14 cellular contexts compared by ENCODE assay signal in the genomic region with DNA sequence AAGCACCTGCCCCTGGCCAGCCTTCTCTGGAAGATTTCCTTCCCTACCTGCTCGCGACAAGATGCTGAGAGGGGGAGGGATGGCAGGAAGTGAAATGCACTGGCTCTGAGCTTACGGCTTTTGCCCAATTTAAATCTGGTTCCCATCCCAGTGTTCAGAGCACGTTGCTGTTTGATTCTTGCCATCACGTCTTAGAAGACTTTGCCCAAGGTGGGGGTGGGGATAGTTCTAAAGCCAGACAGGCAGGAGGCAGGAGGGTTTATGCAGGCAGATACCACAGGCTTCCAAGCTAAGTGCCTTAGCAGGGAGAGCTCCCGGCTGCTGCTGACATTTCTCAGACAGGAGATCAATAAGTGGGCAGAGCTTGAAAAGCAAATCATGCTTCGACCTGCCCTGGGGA.
DNase-seq lines count a peak whose midpoint lies in the region; ATAC-seq and TF ChIP-seq lines count a peak whose summit lies in the region.
"Had no signal": no experiment of that assay in that cellular context is flagged by ENCODE, and none has a peak within 500 bp of the region (broad histone marks: within the 10 kb centered on the region; RNA-seq: fewer than 3 reads in every experiment).

No MANE protein-coding gene starts in this region.

- 19% methylated on average over 7 of the region's 7 CpGs for WGBS in HUES64
- WGBS in mesendoderm (ENCODE audit: extremely low coverage, insufficient coverage, low lambda C conversion rate): no CpG with 5 or more reads among the region's 7 CpGs

- H2AK5ac ChIP-seq in mesendoderm (ENCODE audit: low read length): no peak overlapping the region

- H4K5ac ChIP-seq in mesendoderm (ENCODE audit: low read length): no peak overlapping the region

- no peak overlapping the region for H4K8ac ChIP-seq in mesendoderm (ENCODE audit: low read depth, low read length)

- H3K79me2 ChIP-seq in DND-41 (ENCODE audit: insufficient read depth, low read length) (no peaks in the 10 kb centered on the region), mesendoderm (ENCODE audit: control insufficient read depth, insufficient read depth, low read length) (no peaks in the 10 kb centered on the region)

- ATAC-seq in DND-41 (ENCODE audit: insufficient read depth, low read depth): peak; percentile 8; the same call in 1 of the 3 replicates
- ATAC-seq: activated CD4-positive, CD25-positive, alpha-beta regulatory T cell treated with anti-CD3 and anti-CD28 coated beads, Interleukin-2, amount 50 U/mL, for 24 hours; esophagus mucosa; sciatic nerve had no signal

- H3K9me3 ChIP-seq in DND-41 (ENCODE audit: insufficient read depth, low read length, severe bottlenecking) (no peaks in the 10 kb centered on the region), HUES64 (ENCODE audit: insufficient read depth, low read depth, low read length) (no peaks in the 10 kb centered on the region)

- peak overlapping the region in 1 of 2 experiments; percentile 42; a peak in 2 of 4 replicates for H3K4me3 ChIP-seq in DND-41 (ENCODE audit: low read depth in 1 of 2, low read length in 2 of 2)
- peak overlapping the region; percentile 19; the same call in 1 of the 2 replicates for H3K4me3 ChIP-seq in HUES64 (ENCODE audit: low read length)
- H3K4me3 ChIP-seq in mesendoderm (ENCODE audit: low read length): no peak overlapping the region

- H4K20me1 ChIP-seq in DND-41 (ENCODE audit: insufficient read depth, low read length): no peaks in the 10 kb centered on the region

- H3K9ac ChIP-seq in DND-41 (ENCODE audit: low read depth, low read length): peak overlapping the region; percentile 42
- no peak overlapping the region for H3K9ac ChIP-seq in HUES64 (ENCODE audit: low read depth, low read length)
- H3K9ac ChIP-seq in mesendoderm (ENCODE audit: low read length): no peak overlapping the region

- in situ Hi-C loops in KBM-7 (cut with MboI; ENCODE audit: low pct_unique_long_range_greater_than_20kb, low sequenced_read_pairs): no loop called here

- H3K4ac ChIP-seq in mesendoderm (ENCODE audit: low read depth, low read length): no peak overlapping the region

- no peak overlapping the region for H2BK120ac ChIP-seq in mesendoderm (ENCODE audit: low read depth, low read length)

- H3K56ac ChIP-seq in mesendoderm (ENCODE audit: low read length): peak overlapping the region; percentile 60

- H3K4me2 ChIP-seq in DND-41 (ENCODE audit: insufficient read depth, low read length) (peak overlapping the region; percentile 67), mesendoderm (ENCODE audit: low read length) (no peak overlapping the region)

- H3K27ac ChIP-seq in DND-41 (ENCODE audit: low read length) (peak overlapping the region; percentile 91), HUES64 (ENCODE audit: low read depth, low read length) (no peak overlapping the region), mesendoderm (ENCODE audit: low read depth, low read length) (no peak overlapping the region)

- H3K23ac ChIP-seq in mesendoderm (ENCODE audit: low read length): no peak overlapping the region

- no peak overlapping the region for H2BK15ac ChIP-seq in mesendoderm (replicated peaks; ENCODE audit: low read depth)

- peak overlapping the region; percentile 73 for H2AFZ ChIP-seq in DND-41 (ENCODE audit: low read depth, low read length)

- TF ChIP-seq CTCF in DND-41 (IDR thresholded peaks at IDR 0.05; ENCODE audit: borderline replicate concordance, extremely low read depth, low read length, poor library complexity, severe bottlenecking): no peak

- H3K4me1 ChIP-seq in DND-41 (ENCODE audit: insufficient read depth, low read length) (peaks cover 55% of the 10 kb centered on the region), HUES64 (ENCODE audit: insufficient read depth, low read length) (peaks cover 15% of the 10 kb centered on the region), mesendoderm (ENCODE audit: control insufficient read depth, low read depth, low read length) (peaks cover 3% of the 10 kb centered on the region)

- H3K18ac ChIP-seq in mesendoderm (ENCODE audit: low read length): peak overlapping the region; percentile 18

- no peak overlapping the region for H2BK5ac ChIP-seq in mesendoderm (ENCODE audit: low read length)

- H3K36me3 ChIP-seq in DND-41 (ENCODE audit: insufficient read depth, low read length): no peaks in the 10 kb centered on the region
- no peaks in the 10 kb centered on the region for H3K36me3 ChIP-seq in HUES64 (ENCODE audit: insufficient read depth, low read length)
- no peaks in the 10 kb centered on the region for H3K36me3 ChIP-seq in mesendoderm (ENCODE audit: control insufficient read depth, insufficient read depth, low read length)

- H3K27me3 ChIP-seq in DND-41 (ENCODE audit: insufficient read depth, low read length, poor library complexity): no peaks in the 10 kb centered on the region
- no peaks in the 10 kb centered on the region for H3K27me3 ChIP-seq in HUES64 (ENCODE audit: insufficient read depth, low read length)
- no peaks in the 10 kb centered on the region for H3K27me3 ChIP-seq in mesendoderm (ENCODE audit: insufficient read depth, low read length, poor library complexity)

- peak; percentile 47 for DNase-seq in DND-41
- peak; percentile 75 for DNase-seq in RPMI8226
- DNase-seq in mesendoderm: no peak
- no peak for DNase-seq in KBM-7
- no peak for DNase-seq in DMS153 (lab: John Stamatoyannopoulos, UW)
- no peak for DNase-seq in islet precursor cell
- DNase-seq: activated naive CD4-positive, alpha-beta T cell treated with Interleukin-2 at 50 U/mL for 16 hours; GOT3; NCI-H446 treated with DMSO at 0.1 percent for 48 hours; SHP77 had no signal

- no peaks in the 10 kb centered on the region for H3K79me1 ChIP-seq in mesendoderm (ENCODE audit: low read length)

Comparison
In these comparisons a context has a peak if more than half of its experiments do, and no peak if none do; other contexts are left out.
1. DNase-seq: peak in DND-41 (single experiment) and RPMI8226 (single experiment); none in mesendoderm (single experiment), KBM-7 (single experiment), DMS153 (single experiment) and islet precursor cell (single experiment).